In genomic region chr16:68290455-68290854, GRCh38 we compare ENCODE assay signal across 12 cellular contexts. TPM values are rescaled to one million over a fixed set of nuclear protein-coding genes. Genes with fewer than 3 reads are reported as not detected.
DNase-seq lines count a peak whose midpoint lies in the region; ATAC-seq, FAIRE-seq and TF ChIP-seq lines count a peak whose summit lies in the region.
"Had no signal": no experiment of that assay in that cellular context is flagged by ENCODE, and none has a peak within 500 bp of the region (broad histone marks: within the 10 kb centered on the region; RNA-seq: fewer than 3 reads in every experiment).

No MANE protein-coding gene starts in this region.

- H3K27me3 ChIP-seq in BLaER1 treated with 17β-estradiol and CSF1 and Interleukin-3, amounts not matched to agents 10 nM and 100 nM, result no peaks in the 10 kb centered on the region
- H3K27me3 ChIP-seq in GM12878 (replicated peaks in 1 of 2; ENCODE audit: control insufficient read depth in 2 of 2, insufficient read depth in 2 of 2, low read length in 1 of 2) (no peaks in the 10 kb centered on the region), prostate gland (replicated peaks; ENCODE audit: insufficient read depth) (no peaks in the 10 kb centered on the region)

- peak overlapping the region in 1 of 10 experiments; percentile 5; a peak in 1 of 20 replicates for H3K4me3 ChIP-seq in BLaER1 treated with 17β-estradiol and CSF1 and Interleukin-3, amounts not matched to agents 10 nM and 100 nM
- H3K4me3 ChIP-seq in HEK293 (ENCODE audit: low read depth, low read length), result no peak overlapping the region
- no peak overlapping the region for H3K4me3 ChIP-seq in GM12878
- H3K4me3 ChIP-seq in prostate gland, result no peak overlapping the region

- RAD21 ChIA-PET in GM12878 (lab: Charles Lee; ENCODE audit: unreplicated experiment), result interaction anchor here (1.4 to 4.9 kb wide), 10 partner anchors 9 to 37 kb away, joined by 5 to 55 read pairs (median 10); partner anchors contain the start of genes PRMT7, SLC7A6 and SLC7A6OS

- FAIRE-seq in GM12878 (lab: Jason Lieb, UNC), result no peak
- FAIRE-seq: colon had no signal

- TF ChIP-seq RAD21 in GM12878 (IDR thresholded peaks at IDR 0.05; ENCODE audit: insufficient read depth, low read depth, low read length), result no peak

- peak overlapping the region; percentile 75 to 97 (median 91) for H3K4me2 ChIP-seq in BLaER1 treated with 17β-estradiol and CSF1 and Interleukin-3, amounts not matched to agents 10 nM and 100 nM
- H3K4me2 ChIP-seq in GM12878 (ENCODE audit: control insufficient read depth, insufficient read depth), result peak overlapping the region; percentile 4; the same call in 1 of the 2 replicates

- SMC1A ChIA-PET in GM12878 (lab: Charles Lee; ENCODE audit: uncharacterized antibody, unreplicated experiment), result interaction anchor here (0.8 to 5.0 kb wide), 13 partner anchors 9 to 37 kb away, joined by 3 to 56 read pairs (median 10); partner anchors contain the start of genes PRMT7, SLC7A6 and SLC7A6OS

- TF ChIP-seq CTCF in HEK293 (tag by site-specific recombination; IDR thresholded peaks at IDR 0.05) (no peak), GM12878 (IDR thresholded peaks at IDR 0.05 in 2 of 3, conservative IDR thresholded peaks at IDR 0.05 in 1 of 3; ENCODE audit: control insufficient read depth in 2 of 3, extremely low read depth in 1 of 3, insufficient read depth in 1 of 3, low read depth in 3 of 3, low read length in 3 of 3) (no peak), prostate gland (IDR thresholded peaks at IDR 0.05) (no peak)

- in situ Hi-C loops in GM12878 (cut with MboI), result no loop called here
- in situ Hi-C loops in ACHN (cut with HindIII; ENCODE audit: low pct_ligation_motif_present, low pct_unique_long_range_greater_than_20kb, low sequenced_read_pairs), result no loop called here

- no peaks in the 10 kb centered on the region for H3K9me3 ChIP-seq in BLaER1 treated with 17β-estradiol and CSF1 and Interleukin-3, amounts not matched to agents 10 nM and 100 nM (replicated peaks in 1 of 11)
- no peaks in the 10 kb centered on the region for H3K9me3 ChIP-seq in HEK293 (ENCODE audit: control insufficient read depth, insufficient read depth, low read depth, low read length)
- H3K9me3 ChIP-seq in GM12878 (replicated peaks; ENCODE audit: control insufficient read depth, insufficient read depth, low read length), result no peaks in the 10 kb centered on the region
- no peaks in the 10 kb centered on the region for H3K9me3 ChIP-seq in prostate gland

- TF ChIP-seq EP300 in GM12878 (IDR thresholded peaks at IDR 0.05; ENCODE audit: borderline replicate concordance in 1 of 2, control insufficient read depth in 1 of 2, low read depth in 2 of 2, low read length in 2 of 2), result no peak

- peak overlapping the region in 10 of 11 experiments; percentile 12 to 50 (median 24); a peak in 13 of 22 replicates for H3K27ac ChIP-seq in BLaER1 treated with 17β-estradiol and CSF1 and Interleukin-3, amounts not matched to agents 10 nM and 100 nM
- H3K27ac ChIP-seq in HEK293 (ENCODE audit: extremely low read depth, low read depth, low read length) (no peak overlapping the region), GM12878 (ENCODE audit: control insufficient read depth, insufficient read depth) (peak overlapping the region; percentile 70; the same call in 1 of the 2 replicates), prostate gland (peak overlapping the region; percentile 6 to 47)

- DNase-seq in GM12878 (ENCODE audit: low read depth, low spot score) (no peak), prostate gland (ENCODE audit: low spot score) (no peak), NCI-H2227 treated with DMSO at 0.1 percent for 48 hours (lab: John Stamatoyannopoulos, UW) (no peak), ACHN (no peak)
- DNase-seq: NCI-H1417 treated with DMSO at 0.1 percent for 48 hours, SW 1271 had no signal

- WGBS in GM12878 (ENCODE audit: insufficient coverage, insufficient replicate concordance, low lambda C conversion rate, missing lambda C conversion rate), result 98% methylated on average over 7 of the region's 7 CpGs
- WGBS in prostate gland, result 68% methylated on average over 7 of the region's 7 CpGs

- H3K9ac ChIP-seq in BLaER1 treated with 17β-estradiol and CSF1 and Interleukin-3, amounts not matched to agents 10 nM and 100 nM, result peak overlapping the region in 9 of 11 experiments; percentile 1 to 44 (median 10); a peak in 6 of 22 replicates
- no peak overlapping the region for H3K9ac ChIP-seq in GM12878 (ENCODE audit: control insufficient read depth, insufficient read depth, low read length)

- POLR2A ChIA-PET in HEK293 (lab: Yijun Ruan, JAX) (interaction anchor here (1.4 kb wide), 1 partner anchor 20 kb away, joined by 7 read pairs; the partner anchor contains the start of genes PRMT7 and SLC7A6OS), GM12878 (lab: Charles Lee) (interaction anchor here (1.3 to 11.1 kb wide), 6 partner anchors 10 to 31 kb away, joined by 4 to 177 read pairs (median 12); partner anchors contain the start of genes PRMT7, SLC7A6 and SLC7A6OS)

- peaks cover 33% of the 10 kb centered on the region for H3K79me2 ChIP-seq in GM12878 (ENCODE audit: control insufficient read depth, insufficient read depth, low read length)

- peaks cover 53 to 88% (median 75%) of the 10 kb centered on the region in 11 experiments for H3K36me3 ChIP-seq in BLaER1 treated with 17β-estradiol and CSF1 and Interleukin-3, amounts not matched to agents 10 nM and 100 nM
- H3K36me3 ChIP-seq in HEK293 (ENCODE audit: control insufficient read depth in 2 of 2, insufficient read depth in 1 of 2, low read length in 2 of 2), result peaks cover 21 to 72% of the 10 kb centered on the region in 2 experiments; a peak in 2 of 3 replicates
- H3K36me3 ChIP-seq in GM12878 (ENCODE audit: control insufficient read depth in 2 of 2, insufficient read depth in 2 of 2, low read length in 1 of 2), result peaks cover 30 to 31% of the 10 kb centered on the region in 2 experiments; a peak in 3 of 4 replicates
- H3K36me3 ChIP-seq in prostate gland, result peaks cover 0 to 4% of the 10 kb centered on the region in 2 donors

- intact Hi-C loops in GM12878 (cut with micrococcal nuclease; ENCODE audit: unreplicated experiment), result no loop called here
- intact Hi-C loops in prostate gland (cut with DNase I), result no loop called here

- no peak overlapping the region for H2AFZ ChIP-seq in GM12878 (ENCODE audit: control insufficient read depth, low read depth, low read length)

- peaks cover 55 to 65% (median 58%) of the 10 kb centered on the region in 10 experiments for H3K4me1 ChIP-seq in BLaER1 treated with 17β-estradiol and CSF1 and Interleukin-3, amounts not matched to agents 10 nM and 100 nM
- H3K4me1 ChIP-seq in HEK293 (ENCODE audit: control insufficient read depth, insufficient read depth, low read length) (no peaks in the 10 kb centered on the region), GM12878 (ENCODE audit: control insufficient read depth, insufficient read depth, low read length) (peaks cover 51% of the 10 kb centered on the region), prostate gland (replicated peaks) (no peaks in the 10 kb centered on the region)

- ATAC-seq in GM12878 (no peak), GM19452 (IDR thresholded peaks at IDR 0.05; ENCODE audit: unreplicated experiment) (no peak), GM18909 (IDR thresholded peaks at IDR 0.05; ENCODE audit: poor library complexity, unreplicated experiment) (no peak)
- ATAC-seq: sciatic nerve had no signal

- TF ChIP-seq POLR2A in GM12878 (IDR thresholded peaks at IDR 0.05; ENCODE audit: low read depth, low read length), result no peak
- no peak for TF ChIP-seq POLR2A in prostate gland (IDR thresholded peaks at IDR 0.05)

- CTCF ChIA-PET in HEK293 (lab: Yijun Ruan, JAX) (interaction anchor here (1.1 kb wide), 1 partner anchor 39 kb away, joined by 5 read pairs; no protein-coding TSS in a partner anchor), GM12878 (lab: Yijun Ruan, JAX) (interaction anchor here (0.7 to 4.8 kb wide), 7 partner anchors 10 to 776 kb away, joined by 3 to 94 read pairs (median 4); partner anchors contain the start of gene SLC7A6)

- no TSS peak for BruUV-seq in GM12878 (replicated peaks; lab: Mats Ljungman, UMichigan)

- H4K20me1 ChIP-seq in BLaER1 treated with 17β-estradiol and CSF1 and Interleukin-3, amounts not matched to agents 10 nM and 100 nM, result peaks cover 0 to 96% (median 27%) of the 10 kb centered on the region in 11 experiments; a peak in 17 of 22 replicates
- H4K20me1 ChIP-seq in GM12878 (ENCODE audit: control insufficient read depth, insufficient read depth), result no peaks in the 10 kb centered on the region

RNA-seq across cellular contexts. Expression of gene SLC7A6OS, which starts 20.3 kb away (rescaled TPM):
- 46.8 and 51.0 TPM in 2 replicates for total RNA-seq in GM12878 (2013; cell fraction: nucleolus; rRNA removed)
- total RNA-seq in GM12878 (2014; rRNA removed) (16.0 and 17.7 TPM in 2 replicates), GM12878 (2014; rRNA removed; fragmentation: Illumina TruSeq; extraction: Trizol) (17.7 and 18.1 TPM in 2 replicates), GM12878 (2021) (17.7 and 22.0 TPM in 2 replicates), prostate gland (10 to 100 TPM in 1 of 2 donors, 1 to 10 TPM in 1; 10.0 to 23.6 TPM)
- 11.8 TPM for polyA plus RNA-seq in GM12878 (2011; ENCODE audit: low read depth)
- polyA plus RNA-seq in GM12878 (2011; rRNA removed) (17.8 and 19.6 TPM in 2 replicates), GM12878 (2014; fragmentation: Illumina TruSeq; extraction: Trizol) (16.0 and 16.8 TPM in 2 replicates), GM12878 (2014; fragmentation: Nextera tagmentation; extraction: Ambion mirVana) (1 to 10 TPM; 2.9 to 6.4 TPM), GM12878 (2014; rRNA removed) (13.9 and 16.0 TPM in 2 replicates), GM12878 (2016; fragmentation: Nextera tagmentation; extraction: Ambion mirVana) (10 to 100 TPM; 23.8 to 27.4 TPM)
- polyA plus RNA-seq in GM12878 (2011; cell fraction: cytosol; rRNA removed), result 8.7 and 9.2 TPM in 2 replicates
- 28.2 and 29.3 TPM in 2 replicates for polyA plus RNA-seq in GM12878 (2011; cell fraction: nucleus; rRNA removed)
- polyA plus RNA-seq in GM12878 (2012), result 14.3 and 16.2 TPM in 2 replicates
- 11.2 and 13.8 TPM in 2 replicates for polyA minus RNA-seq in GM12878 (2011; rRNA and poly(A)+ RNA removed)
- polyA minus RNA-seq in GM12878 (2011; cell fraction: cytosol; rRNA and poly(A)+ RNA removed), result 2.8 and 2.9 TPM in 2 replicates
- 10.0 and 16.6 TPM in 2 replicates for polyA minus RNA-seq in GM12878 (2011; cell fraction: nucleus; rRNA and poly(A)+ RNA removed)

RNA-seq across cellular contexts. Expression of gene PRMT7, which starts 20.4 kb away (rescaled TPM):
- total RNA-seq in GM12878 (2013; cell fraction: nucleolus; rRNA removed), result 287 and 321 TPM in 2 replicates
- total RNA-seq in GM12878 (2014; rRNA removed) (45.8 and 48.5 TPM in 2 replicates), GM12878 (2014; rRNA removed; fragmentation: Illumina TruSeq; extraction: Trizol) (32.6 and 33.4 TPM in 2 replicates), GM12878 (2021) (45.4 and 47.6 TPM in 2 replicates), prostate gland (10 to 100 TPM; 45.2 to 77.9 TPM)
- 16.4 TPM for polyA plus RNA-seq in GM12878 (2011; ENCODE audit: low read depth)
- polyA plus RNA-seq in GM12878 (2011; rRNA removed) (40.7 and 49.3 TPM in 2 replicates), GM12878 (2014; fragmentation: Illumina TruSeq; extraction: Trizol) (28.6 and 43.3 TPM in 2 replicates), GM12878 (2014; fragmentation: Nextera tagmentation; extraction: Ambion mirVana) (1 to 10 TPM; 5.1 to 5.6 TPM), GM12878 (2014; rRNA removed) (52.4 and 56.1 TPM in 2 replicates), GM12878 (2016; fragmentation: Nextera tagmentation; extraction: Ambion mirVana) (10 to 100 TPM; 36.9 to 40.7 TPM)
- polyA plus RNA-seq in GM12878 (2011; cell fraction: cytosol; rRNA removed), result 51.4 and 85.8 TPM in 2 replicates
- 460 and 573 TPM in 2 replicates for polyA plus RNA-seq in GM12878 (2011; cell fraction: nucleus; rRNA removed)
- 32.4 and 33.5 TPM in 2 replicates for polyA plus RNA-seq in GM12878 (2012)
- polyA minus RNA-seq in GM12878 (2011; rRNA and poly(A)+ RNA removed), result 54.9 and 77.8 TPM in 2 replicates
- polyA minus RNA-seq in GM12878 (2011; cell fraction: cytosol; rRNA and poly(A)+ RNA removed), result 20.1 and 21.9 TPM in 2 replicates
- polyA minus RNA-seq in GM12878 (2011; cell fraction: nucleus; rRNA and poly(A)+ RNA removed), result 77.7 and 124 TPM in 2 replicates

RNA-seq across cellular contexts. Expression of gene SLC7A6, which starts 26.1 kb away (rescaled TPM):
- total RNA-seq in GM12878 (2013; cell fraction: nucleolus; rRNA removed), result 208 and 222 TPM in 2 replicates
- total RNA-seq in GM12878 (2014; rRNA removed), result 29.8 and 33.9 TPM in 2 replicates
- 27.4 and 27.5 TPM in 2 replicates for total RNA-seq in GM12878 (2014; rRNA removed; fragmentation: Illumina TruSeq; extraction: Trizol)
- 51.3 and 60.4 TPM in 2 replicates for total RNA-seq in GM12878 (2021)
- polyA plus RNA-seq in GM12878 (2011; ENCODE audit: low read depth), result 28.5 TPM
- polyA plus RNA-seq in GM12878 (2011; rRNA removed), result 46.3 and 53.6 TPM in 2 replicates
- polyA plus RNA-seq in GM12878 (2011; cell fraction: cytosol; rRNA removed), result 49.2 and 50.2 TPM in 2 replicates
- 208 and 220 TPM in 2 replicates for polyA plus RNA-seq in GM12878 (2011; cell fraction: nucleus; rRNA removed)
- polyA plus RNA-seq in GM12878 (2012), result 25.9 and 29.0 TPM in 2 replicates
- 60.1 and 66.5 TPM in 2 replicates for polyA plus RNA-seq in GM12878 (2014; fragmentation: Illumina TruSeq; extraction: Trizol)
- 1 to 10 TPM; 8.2 TPM for polyA plus RNA-seq in GM12878 (2014; fragmentation: Nextera tagmentation; extraction: Ambion mirVana)
- 52.7 and 55.0 TPM in 2 replicates for polyA plus RNA-seq in GM12878 (2014; rRNA removed)
- 10 to 100 TPM; 26.6 to 27.4 TPM for polyA plus RNA-seq in GM12878 (2016; fragmentation: Nextera tagmentation; extraction: Ambion mirVana)
- polyA minus RNA-seq in GM12878 (2011; rRNA and poly(A)+ RNA removed), result 106 and 130 TPM in 2 replicates
- polyA minus RNA-seq in GM12878 (2011; cell fraction: cytosol; rRNA and poly(A)+ RNA removed), result 28.4 and 29.1 TPM in 2 replicates
- polyA minus RNA-seq in GM12878 (2011; cell fraction: nucleus; rRNA and poly(A)+ RNA removed), result 45.0 and 65.2 TPM in 2 replicates
- total RNA-seq in prostate gland, result 10 to 100 TPM; 12.8 to 30.5 TPM

RNA-seq across cellular contexts. Expression of gene PLA2G15, which starts 45.3 kb away (rescaled TPM):
- total RNA-seq in GM12878 (2013; cell fraction: nucleolus; rRNA removed), result 16.6 and 18.3 TPM in 2 replicates
- 8.2 and 8.4 TPM in 2 replicates for total RNA-seq in GM12878 (2014; rRNA removed)
- total RNA-seq in GM12878 (2014; rRNA removed; fragmentation: Illumina TruSeq; extraction: Trizol), result 3.4 and 3.8 TPM in 2 replicates
- 7.6 and 7.8 TPM in 2 replicates for total RNA-seq in GM12878 (2021)
- polyA plus RNA-seq in GM12878 (2011; ENCODE audit: low read depth), result 3.6 TPM
- 3.1 and 6.3 TPM in 2 replicates for polyA plus RNA-seq in GM12878 (2011; rRNA removed)
- polyA plus RNA-seq in GM12878 (2011; cell fraction: cytosol; rRNA removed), result 8.2 and 8.9 TPM in 2 replicates
- 11.1 and 11.3 TPM in 2 replicates for polyA plus RNA-seq in GM12878 (2011; cell fraction: nucleus; rRNA removed)
- polyA plus RNA-seq in GM12878 (2012), result 5.8 and 8.0 TPM in 2 replicates
- 1.5 and 3.0 TPM in 2 replicates for polyA plus RNA-seq in GM12878 (2014; fragmentation: Illumina TruSeq; extraction: Trizol)
- 1 to 10 TPM in 1 of 2 experiments, under 1 TPM in 1; 0.31 to 1.1 TPM for polyA plus RNA-seq in GM12878 (2014; fragmentation: Nextera tagmentation; extraction: Ambion mirVana)
- polyA plus RNA-seq in GM12878 (2014; rRNA removed), result 7.8 and 8.5 TPM in 2 replicates
- polyA plus RNA-seq in GM12878 (2016; fragmentation: Nextera tagmentation; extraction: Ambion mirVana), result 1 to 10 TPM; 7.3 to 9.4 TPM
- 8.5 and 8.7 TPM in 2 replicates for polyA minus RNA-seq in GM12878 (2011; rRNA and poly(A)+ RNA removed)
- polyA minus RNA-seq in GM12878 (2011; cell fraction: cytosol; rRNA and poly(A)+ RNA removed), result 4.8 and 5.7 TPM in 2 replicates
- polyA minus RNA-seq in GM12878 (2011; cell fraction: nucleus; rRNA and poly(A)+ RNA removed), result 4.1 and 7.2 TPM in 2 replicates
- 10 to 100 TPM; 15.7 to 39.5 TPM for total RNA-seq in prostate gland

RNA-seq across cellular contexts. Expression of gene ESRP2, which starts 54.5 kb away (rescaled TPM):
- total RNA-seq in GM12878 (2013; cell fraction: nucleolus; rRNA removed), result not detected in 2 replicates
- total RNA-seq in GM12878 (2014; rRNA removed) (0.11 TPM in 1 of 2 replicates, not detected in the other), GM12878 (2014; rRNA removed; fragmentation: Illumina TruSeq; extraction: Trizol) (0.04 TPM in 1 of 2 replicates, not detected in the other), GM12878 (2021) (0.08 and 0.29 TPM in 2 replicates), prostate gland (10 to 100 TPM; 24.5 to 48.1 TPM)
- polyA plus RNA-seq in GM12878 (2011; ENCODE audit: low read depth), result not detected
- polyA plus RNA-seq in GM12878 (2011; rRNA removed) (not detected in 2 replicates), GM12878 (2014; fragmentation: Illumina TruSeq; extraction: Trizol) (0.06 TPM in 1 of 2 replicates, not detected in the other), GM12878 (2014; fragmentation: Nextera tagmentation; extraction: Ambion mirVana) (under 1 TPM in 1 of 2 experiments, not detected in 1; 0.08 TPM), GM12878 (2014; rRNA removed) (0.13 and 0.23 TPM in 2 replicates), GM12878 (2016; fragmentation: Nextera tagmentation; extraction: Ambion mirVana) (under 1 TPM; 0.12 to 0.64 TPM)
- not detected in 2 replicates for polyA plus RNA-seq in GM12878 (2011; cell fraction: cytosol; rRNA removed)
- polyA plus RNA-seq in GM12878 (2011; cell fraction: nucleus; rRNA removed), result 0.03 and 0.18 TPM in 2 replicates
- polyA plus RNA-seq in GM12878 (2012), result 0.10 and 0.42 TPM in 2 replicates
- polyA minus RNA-seq in GM12878 (2011; rRNA and poly(A)+ RNA removed), result 0.10 TPM in 1 of 2 replicates, not detected in the other
- polyA minus RNA-seq in GM12878 (2011; cell fraction: cytosol; rRNA and poly(A)+ RNA removed), result 1.0 TPM in 1 of 2 replicates, not detected in the other
- 0.36 and 0.38 TPM in 2 replicates for polyA minus RNA-seq in GM12878 (2011; cell fraction: nucleus; rRNA and poly(A)+ RNA removed)
